In genomic region chr10:45224219-45224841, GRCh38 we compare ENCODE assay signal across 1 cellular context.
TF ChIP-seq lines count a peak whose summit lies in the region.

No MANE protein-coding gene starts in this region.

TF ChIP-seq in K562, 482 proteins besides CTCF, POLR2A, EP300 and RAD21 (continued from another document):
- TF ChIP-seq, protein P1, sequence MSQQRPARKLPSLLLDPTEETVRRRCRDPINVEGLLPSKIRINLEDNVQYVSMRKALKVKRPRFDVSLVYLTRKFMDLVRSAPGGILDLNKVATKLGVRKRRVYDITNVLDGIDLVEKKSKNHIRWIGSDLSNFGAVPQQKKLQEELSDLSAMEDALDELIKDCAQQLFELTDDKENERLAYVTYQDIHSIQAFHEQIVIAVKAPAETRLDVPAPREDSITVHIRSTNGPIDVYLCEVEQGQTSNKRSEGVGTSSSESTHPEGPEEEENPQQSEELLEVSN (IDR thresholded peaks at IDR 0.05; ENCODE audit: borderline replicate concordance in 1 of 2, extremely low read depth in 1 of 2, insufficient read depth in 1 of 2, insufficient read length in 1 of 2, low read depth in 1 of 2, low read length in 1 of 2, poor library complexity in 1 of 2, severe bottlenecking in 1 of 2) = peak; percentile 48 to 65
- TF ChIP-seq NRF1 (conservative IDR thresholded peaks at IDR 0.05 in 1 of 2, IDR thresholded peaks at IDR 0.05 in 1 of 2) (peak; percentile 58 to 72), IRF2 (CRISPR knock-in tag; IDR thresholded peaks at IDR 0.05) (no peak), PKNOX1 (IDR thresholded peaks at IDR 0.05) (0 out of 2 replicates have a peak, but pooled peaks have one; percentile 23), L3MBTL2 (IDR thresholded peaks at IDR 0.05) (peak; percentile 77), CEBPB (tag; IDR thresholded peaks at IDR 0.05) (peak; percentile 75), ZBTB33 (CRISPR knock-in tag; IDR thresholded peaks at IDR 0.05) (0 out of 2 replicates have a peak, but pooled peaks have one; percentile 23), HDAC6 (IDR thresholded peaks at IDR 0.05; ENCODE audit: low read depth, low read length) (no peak), THRAP3 (IDR thresholded peaks at IDR 0.05; ENCODE audit: borderline replicate concordance) (no peak), ZNF431 (CRISPR knock-in tag; IDR thresholded peaks at IDR 0.05) (0 out of 2 replicates have a peak, but pooled peaks have one; percentile 16)
- TF ChIP-seq, protein P2, sequence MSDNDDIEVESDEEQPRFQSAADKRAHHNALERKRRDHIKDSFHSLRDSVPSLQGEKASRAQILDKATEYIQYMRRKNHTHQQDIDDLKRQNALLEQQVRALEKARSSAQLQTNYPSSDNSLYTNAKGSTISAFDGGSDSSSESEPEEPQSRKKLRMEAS (CRISPR knock-in tag; IDR thresholded peaks at IDR 0.05) = 0 out of 2 replicates have a peak, but pooled peaks have one; percentile 30
- TF ChIP-seq, protein P3, sequence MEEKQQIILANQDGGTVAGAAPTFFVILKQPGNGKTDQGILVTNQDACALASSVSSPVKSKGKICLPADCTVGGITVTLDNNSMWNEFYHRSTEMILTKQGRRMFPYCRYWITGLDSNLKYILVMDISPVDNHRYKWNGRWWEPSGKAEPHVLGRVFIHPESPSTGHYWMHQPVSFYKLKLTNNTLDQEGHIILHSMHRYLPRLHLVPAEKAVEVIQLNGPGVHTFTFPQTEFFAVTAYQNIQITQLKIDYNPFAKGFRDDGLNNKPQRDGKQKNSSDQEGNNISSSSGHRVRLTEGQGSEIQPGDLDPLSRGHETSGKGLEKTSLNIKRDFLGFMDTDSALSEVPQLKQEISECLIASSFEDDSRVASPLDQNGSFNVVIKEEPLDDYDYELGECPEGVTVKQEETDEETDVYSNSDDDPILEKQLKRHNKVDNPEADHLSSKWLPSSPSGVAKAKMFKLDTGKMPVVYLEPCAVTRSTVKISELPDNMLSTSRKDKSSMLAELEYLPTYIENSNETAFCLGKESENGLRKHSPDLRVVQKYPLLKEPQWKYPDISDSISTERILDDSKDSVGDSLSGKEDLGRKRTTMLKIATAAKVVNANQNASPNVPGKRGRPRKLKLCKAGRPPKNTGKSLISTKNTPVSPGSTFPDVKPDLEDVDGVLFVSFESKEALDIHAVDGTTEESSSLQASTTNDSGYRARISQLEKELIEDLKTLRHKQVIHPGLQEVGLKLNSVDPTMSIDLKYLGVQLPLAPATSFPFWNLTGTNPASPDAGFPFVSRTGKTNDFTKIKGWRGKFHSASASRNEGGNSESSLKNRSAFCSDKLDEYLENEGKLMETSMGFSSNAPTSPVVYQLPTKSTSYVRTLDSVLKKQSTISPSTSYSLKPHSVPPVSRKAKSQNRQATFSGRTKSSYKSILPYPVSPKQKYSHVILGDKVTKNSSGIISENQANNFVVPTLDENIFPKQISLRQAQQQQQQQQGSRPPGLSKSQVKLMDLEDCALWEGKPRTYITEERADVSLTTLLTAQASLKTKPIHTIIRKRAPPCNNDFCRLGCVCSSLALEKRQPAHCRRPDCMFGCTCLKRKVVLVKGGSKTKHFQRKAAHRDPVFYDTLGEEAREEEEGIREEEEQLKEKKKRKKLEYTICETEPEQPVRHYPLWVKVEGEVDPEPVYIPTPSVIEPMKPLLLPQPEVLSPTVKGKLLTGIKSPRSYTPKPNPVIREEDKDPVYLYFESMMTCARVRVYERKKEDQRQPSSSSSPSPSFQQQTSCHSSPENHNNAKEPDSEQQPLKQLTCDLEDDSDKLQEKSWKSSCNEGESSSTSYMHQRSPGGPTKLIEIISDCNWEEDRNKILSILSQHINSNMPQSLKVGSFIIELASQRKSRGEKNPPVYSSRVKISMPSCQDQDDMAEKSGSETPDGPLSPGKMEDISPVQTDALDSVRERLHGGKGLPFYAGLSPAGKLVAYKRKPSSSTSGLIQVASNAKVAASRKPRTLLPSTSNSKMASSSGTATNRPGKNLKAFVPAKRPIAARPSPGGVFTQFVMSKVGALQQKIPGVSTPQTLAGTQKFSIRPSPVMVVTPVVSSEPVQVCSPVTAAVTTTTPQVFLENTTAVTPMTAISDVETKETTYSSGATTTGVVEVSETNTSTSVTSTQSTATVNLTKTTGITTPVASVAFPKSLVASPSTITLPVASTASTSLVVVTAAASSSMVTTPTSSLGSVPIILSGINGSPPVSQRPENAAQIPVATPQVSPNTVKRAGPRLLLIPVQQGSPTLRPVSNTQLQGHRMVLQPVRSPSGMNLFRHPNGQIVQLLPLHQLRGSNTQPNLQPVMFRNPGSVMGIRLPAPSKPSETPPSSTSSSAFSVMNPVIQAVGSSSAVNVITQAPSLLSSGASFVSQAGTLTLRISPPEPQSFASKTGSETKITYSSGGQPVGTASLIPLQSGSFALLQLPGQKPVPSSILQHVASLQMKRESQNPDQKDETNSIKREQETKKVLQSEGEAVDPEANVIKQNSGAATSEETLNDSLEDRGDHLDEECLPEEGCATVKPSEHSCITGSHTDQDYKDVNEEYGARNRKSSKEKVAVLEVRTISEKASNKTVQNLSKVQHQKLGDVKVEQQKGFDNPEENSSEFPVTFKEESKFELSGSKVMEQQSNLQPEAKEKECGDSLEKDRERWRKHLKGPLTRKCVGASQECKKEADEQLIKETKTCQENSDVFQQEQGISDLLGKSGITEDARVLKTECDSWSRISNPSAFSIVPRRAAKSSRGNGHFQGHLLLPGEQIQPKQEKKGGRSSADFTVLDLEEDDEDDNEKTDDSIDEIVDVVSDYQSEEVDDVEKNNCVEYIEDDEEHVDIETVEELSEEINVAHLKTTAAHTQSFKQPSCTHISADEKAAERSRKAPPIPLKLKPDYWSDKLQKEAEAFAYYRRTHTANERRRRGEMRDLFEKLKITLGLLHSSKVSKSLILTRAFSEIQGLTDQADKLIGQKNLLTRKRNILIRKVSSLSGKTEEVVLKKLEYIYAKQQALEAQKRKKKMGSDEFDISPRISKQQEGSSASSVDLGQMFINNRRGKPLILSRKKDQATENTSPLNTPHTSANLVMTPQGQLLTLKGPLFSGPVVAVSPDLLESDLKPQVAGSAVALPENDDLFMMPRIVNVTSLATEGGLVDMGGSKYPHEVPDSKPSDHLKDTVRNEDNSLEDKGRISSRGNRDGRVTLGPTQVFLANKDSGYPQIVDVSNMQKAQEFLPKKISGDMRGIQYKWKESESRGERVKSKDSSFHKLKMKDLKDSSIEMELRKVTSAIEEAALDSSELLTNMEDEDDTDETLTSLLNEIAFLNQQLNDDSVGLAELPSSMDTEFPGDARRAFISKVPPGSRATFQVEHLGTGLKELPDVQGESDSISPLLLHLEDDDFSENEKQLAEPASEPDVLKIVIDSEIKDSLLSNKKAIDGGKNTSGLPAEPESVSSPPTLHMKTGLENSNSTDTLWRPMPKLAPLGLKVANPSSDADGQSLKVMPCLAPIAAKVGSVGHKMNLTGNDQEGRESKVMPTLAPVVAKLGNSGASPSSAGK (IDR thresholded peaks at IDR 0.05) = peak; percentile 87
